In genomic region chr5:6574537-6574936, GRCh38 we compare ENCODE assay signal across 1 cellular context.
A peak's percentile ranks its signal among the peaks of the same experiment; 100 is the strongest.
TF ChIP-seq lines count a peak whose summit lies in the region.

No MANE protein-coding gene starts in this region.

TF ChIP-seq in HepG2, 621 proteins besides CTCF, POLR2A, EP300 and RAD21:
- TF ChIP-seq STAG1 (CRISPR knock-in tag; IDR thresholded peaks at IDR 0.05), result peak; percentile 25; the same call in 1 of the 2 replicates
- TF ChIP-seq ZNF331 (CRISPR knock-in tag; IDR thresholded peaks at IDR 0.05), result no peak
